29 cellular contexts compared by ENCODE assay signal in the genomic region with DNA sequence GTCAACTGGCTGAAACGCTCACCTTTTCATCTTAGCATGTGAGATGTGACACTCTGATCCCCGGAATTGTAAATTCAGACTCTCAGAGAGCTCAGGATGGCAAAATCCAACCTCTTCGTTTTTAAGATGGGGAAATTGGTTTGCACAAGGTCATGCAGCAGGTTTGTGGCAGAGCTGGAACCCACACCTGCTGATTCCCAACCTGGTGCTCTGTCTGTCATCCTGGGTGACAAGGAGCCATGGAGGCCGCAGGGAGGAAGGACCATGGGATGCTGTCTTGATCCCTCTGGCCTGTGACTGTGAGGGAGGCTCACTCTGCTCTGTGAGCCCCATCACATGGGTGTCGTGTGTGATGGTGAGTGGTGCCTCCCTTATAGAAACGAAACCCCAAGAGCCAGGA.
"Had no signal": no experiment of that assay in that cellular context is flagged by ENCODE, and none has a peak within 500 bp of the region (broad histone marks: within the 10 kb centered on the region; RNA-seq: fewer than 3 reads in every experiment).

No MANE protein-coding gene starts in this region.

- ATAC-seq: activated CD4-positive, alpha-beta T cell treated with anti-CD3 and anti-CD28 coated beads for 36 hours; activated CD8-positive, alpha-beta memory T cell treated with anti-CD3 and anti-CD28 coated beads, Interleukin-2, amount 10 ng/mL, durations not matched to agents 7 days and 5 days; activated naive CD4-positive, alpha-beta T cell treated with anti-CD3 and anti-CD28 coated beads, Interleukin-2, amount 50 U/mL, for 72 hours; activated T-helper 17 cell treated with anti-CD3 and anti-CD28 coated beads, Interleukin-2, amount 50 U/mL, for 72 hours; esophagus mucosa had no signal

- H3K27ac Mint-ChIP-seq: activated CD4-positive, alpha-beta memory T cell treated with anti-CD3 and anti-CD28 coated beads for 36 hours; activated CD4-positive, alpha-beta T cell treated with anti-CD3 and anti-CD28 coated beads for 36 hours; activated CD4-positive, alpha-beta T cell treated with anti-CD3 and anti-CD28 coated beads, Interleukin-2, amount 10 ng/mL, durations not matched to agents 24 days and 14 days; activated CD8-positive, alpha-beta memory T cell treated with anti-CD3 and anti-CD28 coated beads, Interleukin-2, amount 10 ng/mL, durations not matched to agents 7 days and 5 days; activated CD8-positive, alpha-beta T cell treated with anti-CD3 and anti-CD28 coated beads, Interleukin-2, amount 10 ng/mL, durations not matched to agents 7 days and 5 days; activated naive CD4-positive, alpha-beta T cell treated with anti-CD3 and anti-CD28 coated beads, Interleukin-2, amount 10 ng/mL, durations not matched to agents 7 days and 5 days; activated naive CD8-positive, alpha-beta T cell treated with anti-CD3 and anti-CD28 coated beads, Interleukin-2, amount 10 ng/mL, durations not matched to agents 7 days and 5 days; activated T-cell treated with anti-CD3 and anti-CD28 coated beads, Interleukin-2, amount 50 U/mL, for 24 hours; activated T-helper 17 cell treated with anti-CD3 and anti-CD28 coated beads, Interleukin-2, amount 50 U/mL, for 72 hours; endodermal cell; T-helper 1 cell treated with Interleukin-12 subunit alpha and Interleukin-12 subunit beta and Interleukin-4 antibody, amounts not matched to agents 30 μg/mL and 1 μg/mL, for 36 hours; T-helper 2 cell treated with Interferon-gamma antibody and Interleukin-4, amounts not matched to agents 5 μg/mL and 100 μg/mL, for 36 hours had no signal

- H3K4me3 Mint-ChIP-seq: activated CD4-positive, alpha-beta memory T cell treated with anti-CD3 and anti-CD28 coated beads for 36 hours; activated CD4-positive, alpha-beta T cell treated with anti-CD3 and anti-CD28 coated beads for 36 hours; activated CD4-positive, alpha-beta T cell treated with anti-CD3 and anti-CD28 coated beads, Interleukin-2, amount 10 ng/mL, durations not matched to agents 24 days and 14 days; activated CD8-positive, alpha-beta memory T cell treated with anti-CD3 and anti-CD28 coated beads, Interleukin-2, amount 10 ng/mL, durations not matched to agents 7 days and 5 days; activated CD8-positive, alpha-beta T cell treated with anti-CD3 and anti-CD28 coated beads, Interleukin-2, amount 10 ng/mL, durations not matched to agents 7 days and 5 days; activated naive CD4-positive, alpha-beta T cell treated with anti-CD3 and anti-CD28 coated beads, Interleukin-2, amount 10 ng/mL, durations not matched to agents 7 days and 5 days; activated naive CD8-positive, alpha-beta T cell treated with anti-CD3 and anti-CD28 coated beads, Interleukin-2, amount 10 ng/mL, durations not matched to agents 7 days and 5 days; activated T-cell treated with anti-CD3 and anti-CD28 coated beads, Interleukin-2, amount 50 U/mL, for 24 hours; activated T-helper 17 cell treated with anti-CD3 and anti-CD28 coated beads, Interleukin-2, amount 50 U/mL, for 72 hours; brain; central memory CD8-positive, alpha-beta T cell; endodermal cell; T-helper 1 cell treated with Interleukin-12 subunit alpha and Interleukin-12 subunit beta and Interleukin-4 antibody, amounts not matched to agents 30 μg/mL and 1 μg/mL, for 36 hours; T-helper 2 cell treated with Interferon-gamma antibody and Interleukin-4, amounts not matched to agents 5 μg/mL and 100 μg/mL, for 36 hours had no signal

- H3K9me3 Mint-ChIP-seq: activated CD4-positive, alpha-beta memory T cell treated with anti-CD3 and anti-CD28 coated beads for 36 hours; activated CD4-positive, alpha-beta T cell treated with anti-CD3 and anti-CD28 coated beads, Interleukin-2, amount 10 ng/mL, durations not matched to agents 24 days and 14 days; activated naive CD4-positive, alpha-beta T cell treated with anti-CD3 and anti-CD28 coated beads, Interleukin-2, amount 10 ng/mL, durations not matched to agents 7 days and 5 days; activated naive CD4-positive, alpha-beta T cell treated with anti-CD3 and anti-CD28 coated beads, Interleukin-2, amount 50 U/mL, for 72 hours; activated naive CD8-positive, alpha-beta T cell treated with anti-CD3 and anti-CD28 coated beads, Interleukin-2, amount 10 ng/mL, durations not matched to agents 7 days and 5 days; activated T-cell treated with anti-CD3 and anti-CD28 coated beads, Interleukin-2, amount 50 U/mL, for 24 hours; activated T-helper 17 cell treated with anti-CD3 and anti-CD28 coated beads, Interleukin-2, amount 50 U/mL, for 72 hours; central memory CD8-positive, alpha-beta T cell; endodermal cell; T-cell; T-helper 1 cell treated with Interleukin-12 subunit alpha and Interleukin-12 subunit beta and Interleukin-4 antibody, amounts not matched to agents 30 μg/mL and 1 μg/mL, for 36 hours; T-helper 2 cell treated with Interferon-gamma antibody and Interleukin-4, amounts not matched to agents 5 μg/mL and 100 μg/mL, for 36 hours had no signal

- DNase-seq: activated CD4-positive, alpha-beta memory T cell treated with anti-CD3 and anti-CD28 coated beads for 36 hours; activated CD4-positive, alpha-beta T cell treated with anti-CD3 and anti-CD28 coated beads for 36 hours; activated CD4-positive, alpha-beta T cell treated with anti-CD3 and anti-CD28 coated beads, Interleukin-2, amount 10 ng/mL, durations not matched to agents 24 days and 14 days; activated CD4-positive, CD25-positive, alpha-beta regulatory T cell; activated CD4-positive, CD25-positive, alpha-beta regulatory T cell treated with anti-CD3 and anti-CD28 coated beads, Interleukin-2, amount 50 U/mL, for 72 hours; activated CD8-positive, alpha-beta memory T cell treated with anti-CD3 and anti-CD28 coated beads, Interleukin-2, amount 10 ng/mL, durations not matched to agents 7 days and 5 days; activated CD8-positive, alpha-beta memory T cell treated with anti-CD3 and anti-CD28 coated beads, Interleukin-2, amount 50 U/mL, for 4 hours; activated CD8-positive, alpha-beta T cell treated with anti-CD3 and anti-CD28 coated beads, Interleukin-2, amount 10 ng/mL, durations not matched to agents 7 days and 5 days; activated gamma-delta T cell; activated naive CD4-positive, alpha-beta T cell; activated naive CD4-positive, alpha-beta T cell treated with anti-CD3 and anti-CD28 coated beads, Interleukin-2, amount 10 ng/mL, durations not matched to agents 7 days and 5 days; activated naive CD8-positive, alpha-beta T cell treated with anti-CD3 and anti-CD28 coated beads, Interleukin-2, amount 10 ng/mL, durations not matched to agents 7 days and 5 days; activated T-cell treated with anti-CD3 and anti-CD28 coated beads, Interleukin-2, amount 50 U/mL, for 24 hours; effector CD8-positive, alpha-beta T cell; endodermal cell; foreskin fibroblast; SW 1271; T-cell; T1000 had no signal

- H3K27me3 ChIP-seq: ascending aorta had no signal

- H3K36me3 ChIP-seq: ascending aorta, breast epithelium, cardiac muscle cell had no signal

- H3K4me3 ChIP-seq: ascending aorta, breast epithelium, cardiac muscle cell had no signal

- H3K36me3 Mint-ChIP-seq: activated CD4-positive, alpha-beta memory T cell treated with anti-CD3 and anti-CD28 coated beads for 36 hours; activated CD8-positive, alpha-beta memory T cell treated with anti-CD3 and anti-CD28 coated beads, Interleukin-2, amount 10 ng/mL, durations not matched to agents 7 days and 5 days; activated naive CD4-positive, alpha-beta T cell treated with anti-CD3 and anti-CD28 coated beads, Interleukin-2, amount 10 ng/mL, durations not matched to agents 7 days and 5 days; activated naive CD4-positive, alpha-beta T cell treated with anti-CD3 and anti-CD28 coated beads, Interleukin-2, amount 50 U/mL, for 72 hours; activated naive CD8-positive, alpha-beta T cell treated with anti-CD3 and anti-CD28 coated beads, Interleukin-2, amount 10 ng/mL, durations not matched to agents 7 days and 5 days; brain; T-cell had no signal

- H3K4me1 ChIP-seq: ascending aorta, breast epithelium had no signal

- H3K9me3 ChIP-seq: ascending aorta, breast epithelium had no signal

- H3K27ac ChIP-seq: ascending aorta, breast epithelium, cardiac muscle cell had no signal
